ENCODE assay signal across 24 cellular contexts in genomic region chr10:131115801-131116200, GRCh38.
"Had no signal": no experiment of that assay in that cellular context is flagged by ENCODE, and none has a peak within 500 bp of the region (broad histone marks: within the 10 kb centered on the region; RNA-seq: fewer than 3 reads in every experiment).

No MANE protein-coding gene starts in this region.

- H3K4me3 Mint-ChIP-seq: immature natural killer cell; natural killer cell; nephron progenitor cell; stimulated activated naive B cell treated with anti-CD40 and anti-IgM and Interleukin-4, amounts not matched to agents 10 μg/mL and 1 μg/mL and 100 μg/mL, for 72 hours had no signal

- DNase-seq: hippocampal formation; immature natural killer cell; left colon; lower lobe of right lung; mammary epithelial cell; mesenchymal stem cell; natural killer cell; nephron progenitor cell; right cardiac atrium; stimulated activated CD4-positive, alpha-beta T cell treated with anti-CD3 and anti-CD28 coated beads, Interleukin-12 subunit alpha, Interleukin-12 subunit beta, amount 100 ng/mL, for 4 hours; stimulated activated CD4-positive, alpha-beta T cell treated with anti-CD3 and anti-CD28 coated beads, Interleukin-15, amount 100 ng/mL, for 24 hours; stimulated activated CD4-positive, alpha-beta T cell treated with anti-CD3 and anti-CD28 coated beads, Interleukin-2, amount 100 ng/mL, for 24 hours; stimulated activated CD4-positive, alpha-beta T cell treated with anti-CD3 and anti-CD28 coated beads, Interleukin-4, amount 100 ng/mL, for 1 hour; stimulated activated naive B cell treated with anti-CD40 and anti-IgM and Interleukin-4, amounts not matched to agents 10 μg/mL and 1 μg/mL and 100 μg/mL, for 72 hours; stimulated activated naive CD8-positive, alpha-beta T cell treated with anti-CD3 and anti-CD28 coated beads, Interleukin-15, Interleukin-2, amounts not matched to agents 100 U/mL and 50 U/mL, for 24 hours; stomach; testis; thyroid gland; transverse colon; upper lobe of left lung had no signal

- ATAC-seq: left colon; left lung; lower lobe of right lung; natural killer cell; pancreas; right cardiac atrium; stimulated activated naive B cell treated with anti-CD40 and anti-IgM and Interleukin-4, amounts not matched to agents 10 μg/mL and 1 μg/mL and 100 μg/mL, for 72 hours; stimulated activated naive CD8-positive, alpha-beta T cell treated with anti-CD3 and anti-CD28 coated beads, Interleukin-15, Interleukin-2, amounts not matched to agents 100 U/mL and 50 U/mL, for 24 hours had no signal

- H3K27me3 Mint-ChIP-seq: stimulated activated naive B cell treated with anti-CD40 and anti-IgM and Interleukin-4, amounts not matched to agents 10 μg/mL and 1 μg/mL and 100 μg/mL, for 72 hours had no signal

- H3K4me1 Mint-ChIP-seq: immature natural killer cell; natural killer cell; stimulated activated naive B cell treated with anti-CD40 and anti-IgM and Interleukin-4, amounts not matched to agents 10 μg/mL and 1 μg/mL and 100 μg/mL, for 72 hours had no signal

- H3K9me3 ChIP-seq: left lung, lower lobe of right lung, pancreas, prostate gland, stomach, testis, thyroid gland, transverse colon, upper lobe of left lung had no signal

- H3K4me3 ChIP-seq: left lung, lower lobe of right lung, pancreas, prostate gland, skin epidermis, stomach, testis, thyroid gland, transverse colon, upper lobe of left lung had no signal

- H3K27me3 ChIP-seq: pancreas, stomach, testis, thyroid gland, transverse colon, upper lobe of left lung had no signal

- H3K27ac Mint-ChIP-seq: immature natural killer cell; natural killer cell; stimulated activated naive B cell treated with anti-CD40 and anti-IgM and Interleukin-4, amounts not matched to agents 10 μg/mL and 1 μg/mL and 100 μg/mL, for 72 hours had no signal

- H3K36me3 Mint-ChIP-seq: immature natural killer cell; natural killer cell; stimulated activated naive B cell treated with anti-CD40 and anti-IgM and Interleukin-4, amounts not matched to agents 10 μg/mL and 1 μg/mL and 100 μg/mL, for 72 hours had no signal

- H3K4me1 ChIP-seq: left lung, lower lobe of right lung, pancreas, prostate gland, stomach, testis, thyroid gland, transverse colon, upper lobe of left lung had no signal

- H3K36me3 ChIP-seq: left lung, lower lobe of right lung, pancreas, prostate gland, stomach, thyroid gland, transverse colon, upper lobe of left lung had no signal

- H3K27ac ChIP-seq: left lung, lower lobe of right lung, pancreas, prostate gland, skin epidermis, stomach, testis, thyroid gland, transverse colon, upper lobe of left lung had no signal

- H3K9me3 Mint-ChIP-seq: immature natural killer cell, natural killer cell, nephron progenitor cell had no signal
